In the genomic region with DNA sequence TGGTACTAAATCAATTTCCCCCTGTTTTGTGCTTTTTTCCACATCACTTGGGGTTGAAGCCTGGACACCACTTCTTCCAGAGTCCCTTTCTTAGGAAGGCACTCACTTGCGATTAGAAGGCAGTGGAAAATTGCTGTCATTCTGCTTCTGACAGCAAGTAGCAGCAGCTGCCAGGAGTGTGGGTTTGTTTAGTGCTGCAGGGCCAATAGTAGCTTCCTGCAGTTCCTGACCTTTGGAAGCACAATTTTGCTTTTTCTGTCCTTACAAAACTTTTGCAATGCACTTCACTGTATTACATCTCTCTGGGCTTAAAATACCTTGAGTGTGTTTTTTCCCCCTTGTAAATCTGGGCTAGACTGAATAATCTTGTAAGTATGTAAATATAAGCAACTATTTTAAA, we compare ENCODE assay signal across 2 cellular contexts.
TF ChIP-seq lines count a peak whose summit lies in the region.

No MANE protein-coding gene starts in this region.

TF ChIP-seq in endothelial cell of umbilical vein, 7 proteins besides CTCF, POLR2A, EP300 and RAD21:
- TF ChIP-seq JUN (IDR thresholded peaks at IDR 0.05; ENCODE audit: borderline replicate concordance, insufficient read depth, insufficient read length, low read depth) (no peak), EZH2 (IDR thresholded peaks at IDR 0.05; ENCODE audit: borderline replicate concordance, low read depth, low read length, severe bottlenecking) (no peak), POLR2AphosphoS5 (IDR thresholded peaks at IDR 0.05; ENCODE audit: insufficient read depth, low read depth, low read length) (no peak)
- TF ChIP-seq, protein P1, sequence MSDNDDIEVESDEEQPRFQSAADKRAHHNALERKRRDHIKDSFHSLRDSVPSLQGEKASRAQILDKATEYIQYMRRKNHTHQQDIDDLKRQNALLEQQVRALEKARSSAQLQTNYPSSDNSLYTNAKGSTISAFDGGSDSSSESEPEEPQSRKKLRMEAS (IDR thresholded peaks at IDR 0.05; ENCODE audit: insufficient read depth, insufficient read length) = no peak

TF ChIP-seq in liver, 16 proteins besides CTCF, POLR2A, EP300 and RAD21:
- TF ChIP-seq, protein P1 (IDR thresholded peaks at IDR 0.05) = no peak
- TF ChIP-seq EGR1 (IDR thresholded peaks at IDR 0.05; ENCODE audit: low read depth in 2 of 2) (peak; percentile 46 to 83), HNF4A (conservative IDR thresholded peaks at IDR 0.05) (peak; percentile 76 to 86), HNF4G (IDR thresholded peaks at IDR 0.05) (peak; percentile 65), FOXA1 (IDR thresholded peaks at IDR 0.05) (no peak), RXRA (IDR thresholded peaks at IDR 0.05) (peak; percentile 49 to 72), FOXA2 (IDR thresholded peaks at IDR 0.05) (no peak), TAF1 (conservative IDR thresholded peaks at IDR 0.05) (no peak), YY1 (IDR thresholded peaks at IDR 0.05) (peak; percentile 15), NR2F2 (IDR thresholded peaks at IDR 0.05) (peak; percentile 56), GABPA (IDR thresholded peaks at IDR 0.05 in 1 of 2, conservative IDR thresholded peaks at IDR 0.05 in 1 of 2) (peak in 1 of 2 donors; percentile 18), SP1 (IDR thresholded peaks at IDR 0.05) (peak; percentile 88), JUND (IDR thresholded peaks at IDR 0.05) (peak; percentile 100)
- TF ChIP-seq, protein P2, sequence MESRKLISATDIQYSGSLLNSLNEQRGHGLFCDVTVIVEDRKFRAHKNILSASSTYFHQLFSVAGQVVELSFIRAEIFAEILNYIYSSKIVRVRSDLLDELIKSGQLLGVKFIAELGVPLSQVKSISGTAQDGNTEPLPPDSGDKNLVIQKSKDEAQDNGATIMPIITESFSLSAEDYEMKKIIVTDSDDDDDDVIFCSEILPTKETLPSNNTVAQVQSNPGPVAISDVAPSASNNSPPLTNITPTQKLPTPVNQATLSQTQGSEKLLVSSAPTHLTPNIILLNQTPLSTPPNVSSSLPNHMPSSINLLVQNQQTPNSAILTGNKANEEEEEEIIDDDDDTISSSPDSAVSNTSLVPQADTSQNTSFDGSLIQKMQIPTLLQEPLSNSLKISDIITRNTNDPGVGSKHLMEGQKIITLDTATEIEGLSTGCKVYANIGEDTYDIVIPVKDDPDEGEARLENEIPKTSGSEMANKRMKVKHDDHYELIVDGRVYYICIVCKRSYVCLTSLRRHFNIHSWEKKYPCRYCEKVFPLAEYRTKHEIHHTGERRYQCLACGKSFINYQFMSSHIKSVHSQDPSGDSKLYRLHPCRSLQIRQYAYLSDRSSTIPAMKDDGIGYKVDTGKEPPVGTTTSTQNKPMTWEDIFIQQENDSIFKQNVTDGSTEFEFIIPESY (IDR thresholded peaks at IDR 0.05) = no peak
- TF ChIP-seq, protein P3, sequence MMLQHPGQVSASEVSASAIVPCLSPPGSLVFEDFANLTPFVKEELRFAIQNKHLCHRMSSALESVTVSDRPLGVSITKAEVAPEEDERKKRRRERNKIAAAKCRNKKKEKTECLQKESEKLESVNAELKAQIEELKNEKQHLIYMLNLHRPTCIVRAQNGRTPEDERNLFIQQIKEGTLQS (IDR thresholded peaks at IDR 0.05) = peak; percentile 98
- TF ChIP-seq, protein P4, sequence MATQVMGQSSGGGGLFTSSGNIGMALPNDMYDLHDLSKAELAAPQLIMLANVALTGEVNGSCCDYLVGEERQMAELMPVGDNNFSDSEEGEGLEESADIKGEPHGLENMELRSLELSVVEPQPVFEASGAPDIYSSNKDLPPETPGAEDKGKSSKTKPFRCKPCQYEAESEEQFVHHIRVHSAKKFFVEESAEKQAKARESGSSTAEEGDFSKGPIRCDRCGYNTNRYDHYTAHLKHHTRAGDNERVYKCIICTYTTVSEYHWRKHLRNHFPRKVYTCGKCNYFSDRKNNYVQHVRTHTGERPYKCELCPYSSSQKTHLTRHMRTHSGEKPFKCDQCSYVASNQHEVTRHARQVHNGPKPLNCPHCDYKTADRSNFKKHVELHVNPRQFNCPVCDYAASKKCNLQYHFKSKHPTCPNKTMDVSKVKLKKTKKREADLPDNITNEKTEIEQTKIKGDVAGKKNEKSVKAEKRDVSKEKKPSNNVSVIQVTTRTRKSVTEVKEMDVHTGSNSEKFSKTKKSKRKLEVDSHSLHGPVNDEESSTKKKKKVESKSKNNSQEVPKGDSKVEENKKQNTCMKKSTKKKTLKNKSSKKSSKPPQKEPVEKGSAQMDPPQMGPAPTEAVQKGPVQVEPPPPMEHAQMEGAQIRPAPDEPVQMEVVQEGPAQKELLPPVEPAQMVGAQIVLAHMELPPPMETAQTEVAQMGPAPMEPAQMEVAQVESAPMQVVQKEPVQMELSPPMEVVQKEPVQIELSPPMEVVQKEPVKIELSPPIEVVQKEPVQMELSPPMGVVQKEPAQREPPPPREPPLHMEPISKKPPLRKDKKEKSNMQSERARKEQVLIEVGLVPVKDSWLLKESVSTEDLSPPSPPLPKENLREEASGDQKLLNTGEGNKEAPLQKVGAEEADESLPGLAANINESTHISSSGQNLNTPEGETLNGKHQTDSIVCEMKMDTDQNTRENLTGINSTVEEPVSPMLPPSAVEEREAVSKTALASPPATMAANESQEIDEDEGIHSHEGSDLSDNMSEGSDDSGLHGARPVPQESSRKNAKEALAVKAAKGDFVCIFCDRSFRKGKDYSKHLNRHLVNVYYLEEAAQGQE (IDR thresholded peaks at IDR 0.05) = no peak
